Comparison of ENCODE assay signal across 8 cellular contexts in genomic region chr1:44377925-44378784, GRCh38. TPM values are rescaled to one million over a fixed set of nuclear protein-coding genes. Genes with fewer than 3 reads are reported as not detected.
DNase-seq lines count a peak whose midpoint lies in the region; ATAC-seq and TF ChIP-seq lines count a peak whose summit lies in the region.

No MANE protein-coding gene starts in this region.

- H3F3A ChIP-seq in OCI-LY1 (ENCODE audit: insufficient read depth, low read length): no peaks in the 10 kb centered on the region

- H2AFZ ChIP-seq in HCT116 (ENCODE audit: low read depth, low read length, poor library complexity, severe bottlenecking): no peak overlapping the region
- no peak overlapping the region for H2AFZ ChIP-seq in OCI-LY1 (ENCODE audit: low read length)

- H3K4me3 Mint-ChIP-seq in CD4-positive, alpha-beta T cell: no peak overlapping the region
- no peak overlapping the region for H3K4me3 Mint-ChIP-seq in activated T-cell treated with anti-CD3 and anti-CD28 coated beads, Interleukin-2, amount 50 U/mL, for 72 hours
- H3K4me3 Mint-ChIP-seq in progenitor cell of endocrine pancreas (ENCODE audit: low read depth): no peak overlapping the region

- H3K36me3 Mint-ChIP-seq in CD4-positive, alpha-beta T cell (ENCODE audit: low read depth): no peaks in the 10 kb centered on the region
- H3K36me3 Mint-ChIP-seq in activated T-cell treated with anti-CD3 and anti-CD28 coated beads, Interleukin-2, amount 50 U/mL, for 72 hours (ENCODE audit: insufficient read depth in 2 of 2): no peaks in the 10 kb centered on the region
- H3K36me3 Mint-ChIP-seq in progenitor cell of endocrine pancreas (ENCODE audit: insufficient read depth): no peaks in the 10 kb centered on the region

- no peak overlapping the region for H3K27ac ChIP-seq in CD4-positive, alpha-beta T cell (ENCODE audit: low read depth, low read length)
- no peak overlapping the region for H3K27ac ChIP-seq in HCT116 (ENCODE audit: low read depth, low read length)
- H3K27ac ChIP-seq in OCI-LY1 (ENCODE audit: low read depth, low read length, poor library complexity, severe bottlenecking): no peak overlapping the region

- peak; percentile 52 for TF ChIP-seq CTCF in CD4-positive, alpha-beta T cell (IDR thresholded peaks at IDR 0.05)
- TF ChIP-seq CTCF in HCT116 (IDR thresholded peaks at IDR 0.05 in 2 of 3, conservative IDR thresholded peaks at IDR 0.05 in 1 of 3; ENCODE audit: borderline replicate concordance in 1 of 3, insufficient read depth in 1 of 3, low read depth in 2 of 3, low read length in 2 of 3) (peak; percentile 80 to 86 (median 80)), OCI-LY1 (IDR thresholded peaks at IDR 0.05; ENCODE audit: low read length) (peak; percentile 77), progenitor cell of endocrine pancreas (IDR thresholded peaks at IDR 0.05; ENCODE audit: unreplicated experiment) (peak; percentile 79)

- no peak for ATAC-seq in CD4-positive, alpha-beta T cell (ENCODE audit: poor library complexity)
- ATAC-seq in HCT116: peak; percentile 88
- no peak for ATAC-seq in activated T-cell treated with anti-CD3 and anti-CD28 coated beads, Interleukin-2, amount 50 U/mL, for 72 hours (replicated peaks in 1 of 2)
- ATAC-seq in GM21526 (IDR thresholded peaks at IDR 0.05; ENCODE audit: low FRiP score, unreplicated experiment): no peak
- ATAC-seq in HG03442 (IDR thresholded peaks at IDR 0.05; ENCODE audit: unreplicated experiment): no peak

- no peak for TF ChIP-seq POLR2A in HCT116 (IDR thresholded peaks at IDR 0.05; ENCODE audit: borderline replicate concordance, extremely low read depth, insufficient read depth, insufficient read length)

- DNase-seq in CD4-positive, alpha-beta T cell: peak; percentile 6 to 36 (median 20)
- peak; percentile 32 for DNase-seq in HCT116 (ENCODE audit: low read depth, low spot score)
- peak; percentile 45 to 59 for DNase-seq in activated T-cell treated with anti-CD3 and anti-CD28 coated beads, Interleukin-2, amount 50 U/mL, for 72 hours
- DNase-seq in glomerular visceral epithelial cell (ENCODE audit: extremely low spot score): peak; percentile 46
- DNase-seq in progenitor cell of endocrine pancreas (ENCODE audit: low spot score, unreplicated experiment): peak; percentile 40

- CTCF ChIA-PET in CD4-positive, alpha-beta T cell (lab: Charles Lee): interaction anchor here (1.0 to 1.4 kb wide), 2 partner anchors 273 to 274 kb away, joined by 4 to 6 read pairs; no protein-coding TSS in a partner anchor
- CTCF ChIA-PET in HCT116 (lab: Charles Lee): interaction anchor here (0.6 to 5.2 kb wide), 20 partner anchors 9 to 293 kb away, joined by 3 to 96 read pairs (median 4); no protein-coding TSS in a partner anchor

- H3K9me2 ChIP-seq in HCT116 (ENCODE audit: insufficient read depth): no peaks in the 10 kb centered on the region
- H3K9me2 ChIP-seq in OCI-LY1 (ENCODE audit: low read depth, low read length): no peaks in the 10 kb centered on the region

- no peaks in the 10 kb centered on the region for H3K9me3 ChIP-seq in CD4-positive, alpha-beta T cell (ENCODE audit: control insufficient read depth, low read length)
- no peaks in the 10 kb centered on the region for H3K9me3 ChIP-seq in HCT116 (ENCODE audit: control insufficient read depth in 1 of 2, insufficient read depth in 1 of 2, low read depth in 1 of 2, low read length in 2 of 2)
- no peaks in the 10 kb centered on the region for H3K9me3 ChIP-seq in OCI-LY1 (ENCODE audit: low read length)

- H3K27me3 Mint-ChIP-seq in CD4-positive, alpha-beta T cell: no peaks in the 10 kb centered on the region
- H3K27me3 Mint-ChIP-seq in activated T-cell treated with anti-CD3 and anti-CD28 coated beads, Interleukin-2, amount 50 U/mL, for 72 hours (ENCODE audit: low read depth): peaks cover 3% of the 10 kb centered on the region
- peaks cover 26% of the 10 kb centered on the region for H3K27me3 Mint-ChIP-seq in progenitor cell of endocrine pancreas

- no peaks in the 10 kb centered on the region for H3K4me1 ChIP-seq in HCT116 (ENCODE audit: control insufficient read depth in 1 of 2, insufficient read depth in 2 of 2, low read length in 2 of 2)
- H3K4me1 ChIP-seq in OCI-LY1 (ENCODE audit: insufficient read depth, low read length, severe bottlenecking): no peaks in the 10 kb centered on the region

- no peak overlapping the region for H3K4me2 ChIP-seq in HCT116 (ENCODE audit: low read length)
- H3K4me2 ChIP-seq in OCI-LY1 (ENCODE audit: low read length): no peak overlapping the region

- BruUV-seq in HCT116 (replicated peaks; lab: Mats Ljungman, UMichigan): no TSS peak

- intact Hi-C loops in CD4-positive, alpha-beta T cell (cut with DNase I, micrococcal nuclease): loop anchor here in 1 of 2 experiments (1.0 kb wide), 2 partner anchors 217 to 275 kb away; no protein-coding TSS in a partner anchor
- intact Hi-C loops in HCT116 (cut with micrococcal nuclease): loop anchor here (1.0 kb wide), 2 partner anchors 217 to 274 kb away; no protein-coding TSS in a partner anchor

- RAD21 ChIA-PET in HCT116 (lab: Charles Lee; ENCODE audit: low non-redundant PET in 1 of 2, low total read pairs in 2 of 2, uncharacterized antibody in 2 of 2, unreplicated experiment in 2 of 2): interaction anchor here (0.7 to 2.8 kb wide), 7 partner anchors 210 to 330 kb away, joined by 3 to 24 read pairs (median 6); no protein-coding TSS in a partner anchor

- no peaks in the 10 kb centered on the region for H4K20me1 ChIP-seq in HCT116 (ENCODE audit: insufficient read depth)
- H4K20me1 ChIP-seq in OCI-LY1 (ENCODE audit: insufficient read depth, low read length): no peaks in the 10 kb centered on the region

- H3K79me2 ChIP-seq in HCT116 (ENCODE audit: insufficient read depth, low read length) (no peaks in the 10 kb centered on the region), OCI-LY1 (ENCODE audit: insufficient read depth, low read length) (no peaks in the 10 kb centered on the region)

- H3K27me3 ChIP-seq in CD4-positive, alpha-beta T cell (ENCODE audit: control insufficient read depth, insufficient read depth, low read length): no peaks in the 10 kb centered on the region
- H3K27me3 ChIP-seq in HCT116 (ENCODE audit: insufficient read depth, low read length) (no peaks in the 10 kb centered on the region), OCI-LY1 (ENCODE audit: insufficient read depth, low read length) (no peaks in the 10 kb centered on the region)

- H3K9ac ChIP-seq in HCT116 (ENCODE audit: low read length) (no peak overlapping the region), OCI-LY1 (ENCODE audit: low read length) (no peak overlapping the region)

- H3K4me1 Mint-ChIP-seq in CD4-positive, alpha-beta T cell (ENCODE audit: low read depth): no peaks in the 10 kb centered on the region
- no peaks in the 10 kb centered on the region for H3K4me1 Mint-ChIP-seq in activated T-cell treated with anti-CD3 and anti-CD28 coated beads, Interleukin-2, amount 50 U/mL, for 72 hours (ENCODE audit: low read depth)
- H3K4me1 Mint-ChIP-seq in progenitor cell of endocrine pancreas (ENCODE audit: low read depth): peaks cover 2% of the 10 kb centered on the region

- peak; percentile 90 for TF ChIP-seq RAD21 in HCT116 (IDR thresholded peaks at IDR 0.05; ENCODE audit: low read depth)

- no peaks in the 10 kb centered on the region for H3K36me3 ChIP-seq in HCT116 (ENCODE audit: control insufficient read depth in 1 of 2, insufficient read depth in 2 of 2, low read length in 2 of 2)
- H3K36me3 ChIP-seq in OCI-LY1 (ENCODE audit: insufficient read depth, low read length): no peaks in the 10 kb centered on the region

- POLR2A ChIA-PET in CD4-positive, alpha-beta T cell (lab: Charles Lee): no interaction called here
- POLR2A ChIA-PET in HCT116 (lab: Charles Lee): interaction anchor here (0.7 kb wide), 1 partner anchor 275 kb away, joined by 3 read pairs; no protein-coding TSS in a partner anchor

- H3K4me3 ChIP-seq in HCT116 (replicated peaks in 1 of 2; ENCODE audit: low read depth in 1 of 2, low read length in 2 of 2) (no peak overlapping the region), OCI-LY1 (ENCODE audit: low read depth, low read length, poor library complexity, severe bottlenecking) (no peak overlapping the region)

- no peaks in the 10 kb centered on the region for H3K9me3 Mint-ChIP-seq in CD4-positive, alpha-beta T cell
- no peaks in the 10 kb centered on the region for H3K9me3 Mint-ChIP-seq in activated T-cell treated with anti-CD3 and anti-CD28 coated beads, Interleukin-2, amount 50 U/mL, for 72 hours
- no peaks in the 10 kb centered on the region for H3K9me3 Mint-ChIP-seq in progenitor cell of endocrine pancreas (ENCODE audit: low read depth)

- no peak overlapping the region for H3K27ac Mint-ChIP-seq in CD4-positive, alpha-beta T cell
- no peak overlapping the region for H3K27ac Mint-ChIP-seq in activated T-cell treated with anti-CD3 and anti-CD28 coated beads, Interleukin-2, amount 50 U/mL, for 72 hours
- H3K27ac Mint-ChIP-seq in progenitor cell of endocrine pancreas: no peak overlapping the region

TF ChIP-seq in HCT116, 20 proteins besides CTCF, POLR2A, EP300 and RAD21 (continues in another document):
- TF ChIP-seq ZNF274 (IDR thresholded peaks at IDR 0.05; ENCODE audit: low read depth, low read length) (no peak), SRF (IDR thresholded peaks at IDR 0.05; ENCODE audit: low read depth) (no peak)

RNA-seq across cellular contexts. Expression of gene ERI3, which starts 23.1 kb away (rescaled TPM):
- 10 to 100 TPM; 19.7 to 20.7 TPM for total RNA-seq in CD4-positive, alpha-beta T cell
- 74.2 TPM for total RNA-seq in HCT116 (2021; ENCODE audit: unreplicated experiment)
- 58.1 and 63.1 TPM in 2 replicates for polyA plus RNA-seq in HCT116 (2012)
- total RNA-seq in activated T-cell treated with anti-CD3 and anti-CD28 coated beads, Interleukin-2, amount 50 U/mL, for 72 hours: 10 to 100 TPM; 30.4 to 45.5 TPM
- 93.6 and 96.1 TPM in 2 replicates for total RNA-seq in progenitor cell of endocrine pancreas

RNA-seq across cellular contexts. Expression of gene RNF220, which starts 26.9 kb away (rescaled TPM):
- 10 to 100 TPM; 76.0 to 77.9 TPM for total RNA-seq in CD4-positive, alpha-beta T cell
- total RNA-seq in HCT116 (2021; ENCODE audit: unreplicated experiment) (84.5 TPM), progenitor cell of endocrine pancreas (85.9 and 87.5 TPM in 2 replicates)
- polyA plus RNA-seq in HCT116 (2012): 87.9 and 95.2 TPM in 2 replicates
- total RNA-seq in activated T-cell treated with anti-CD3 and anti-CD28 coated beads, Interleukin-2, amount 50 U/mL, for 72 hours: 10 to 100 TPM; 86.8 to 92.1 TPM
